Comparison of ENCODE assay signal across 24 cellular contexts in the genomic region with DNA sequence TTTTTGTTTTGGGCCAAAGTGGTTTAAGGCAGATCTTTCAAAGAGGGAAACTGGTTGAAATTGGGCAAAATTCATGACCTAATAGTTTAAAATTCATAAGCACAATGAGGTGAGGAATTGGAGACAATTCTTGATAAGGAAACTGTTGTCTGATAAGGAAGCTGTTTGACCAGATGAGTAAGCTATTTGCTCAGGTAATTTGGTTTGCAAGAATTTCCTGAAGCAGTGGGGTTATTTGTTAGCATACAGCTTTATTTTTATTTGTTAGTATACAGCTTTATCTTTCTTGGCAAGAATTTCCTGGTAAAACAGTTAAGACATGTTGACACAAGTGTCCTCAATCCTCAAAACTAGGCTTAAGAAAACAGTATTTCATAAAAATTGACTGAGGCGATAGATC.
"Had no signal": no experiment of that assay in that cellular context is flagged by ENCODE, and none has a peak within 500 bp of the region (broad histone marks: within the 10 kb centered on the region; RNA-seq: fewer than 3 reads in every experiment).

No MANE protein-coding gene starts in this region.

- H3K4me1 ChIP-seq: esophagus squamous epithelium, left lung, psoas muscle, testis, tibial artery had no signal

- H3K27me3 ChIP-seq: esophagus squamous epithelium, left lung, sigmoid colon, testis, tibial artery had no signal

- DNase-seq: cerebellar nuclear complex; cortex of kidney; effector memory CD8-positive, alpha-beta T cell; esophagus squamous epithelium; foreskin melanocyte; kidney; left cardiac atrium; left lung; mesenchymal stem cell; midbrain; naive thymus-derived CD8-positive, alpha-beta T cell; nephron progenitor cell; nucleus accumbens; psoas muscle; right cardiac atrium; sigmoid colon; stimulated activated CD4-positive, alpha-beta T cell treated with anti-CD3 and anti-CD28 coated beads, Interleukin-2, amount 100 ng/mL, for 24 hours; stimulated activated CD4-positive, alpha-beta T cell treated with anti-CD3 and anti-CD28 coated beads, Interleukin-4, amount 100 ng/mL, for 24 hours; stimulated activated naive CD8-positive, alpha-beta T cell treated with anti-CD3 and anti-CD28 coated beads, Interleukin-15, Interleukin-2, amounts not matched to agents 100 U/mL and 50 U/mL, for 24 hours; substantia nigra; testis; tibial artery had no signal

- H3K36me3 Mint-ChIP-seq: naive thymus-derived CD8-positive, alpha-beta T cell; stimulated activated memory B cell treated with anti-CD40 and anti-IgM and Interleukin-4, amounts not matched to agents 10 μg/mL and 1 μg/mL and 100 μg/mL, for 72 hours; type B pancreatic cell had no signal

- H3K9me3 ChIP-seq: esophagus squamous epithelium, psoas muscle, sigmoid colon, testis, tibial artery had no signal

- H3K4me1 Mint-ChIP-seq: naive thymus-derived CD8-positive, alpha-beta T cell; nephron progenitor cell; stimulated activated memory B cell treated with anti-CD40 and anti-IgM and Interleukin-4, amounts not matched to agents 10 μg/mL and 1 μg/mL and 100 μg/mL, for 72 hours had no signal

- FAIRE-seq: kidney had no signal

- H3K27ac ChIP-seq: esophagus squamous epithelium, left lung, psoas muscle, sigmoid colon, testis, tibial artery had no signal

- H3K4me3 ChIP-seq: esophagus squamous epithelium, left lung, psoas muscle, sigmoid colon, testis, tibial artery had no signal

- ATAC-seq: effector memory CD8-positive, alpha-beta T cell; left cardiac atrium; left lung; naive thymus-derived CD8-positive, alpha-beta T cell; psoas muscle; right cardiac atrium; stimulated activated memory B cell treated with anti-CD40 and anti-IgM and Interleukin-4, amounts not matched to agents 10 μg/mL and 1 μg/mL and 100 μg/mL, for 72 hours; stimulated activated naive CD8-positive, alpha-beta T cell treated with anti-CD3 and anti-CD28 coated beads, Interleukin-15, Interleukin-2, amounts not matched to agents 100 U/mL and 50 U/mL, for 24 hours had no signal

- H3K27me3 Mint-ChIP-seq: effector memory CD8-positive, alpha-beta T cell; naive thymus-derived CD8-positive, alpha-beta T cell; stimulated activated memory B cell treated with anti-CD40 and anti-IgM and Interleukin-4, amounts not matched to agents 10 μg/mL and 1 μg/mL and 100 μg/mL, for 72 hours; type B pancreatic cell had no signal

- H3K27ac Mint-ChIP-seq: effector memory CD8-positive, alpha-beta T cell; naive thymus-derived CD8-positive, alpha-beta T cell; nephron progenitor cell; stimulated activated memory B cell treated with anti-CD40 and anti-IgM and Interleukin-4, amounts not matched to agents 10 μg/mL and 1 μg/mL and 100 μg/mL, for 72 hours; type B pancreatic cell had no signal

- H3K36me3 ChIP-seq: esophagus squamous epithelium, left lung, sigmoid colon, tibial artery had no signal

- H3K4me3 Mint-ChIP-seq: effector memory CD8-positive, alpha-beta T cell; naive thymus-derived CD8-positive, alpha-beta T cell; nephron progenitor cell; stimulated activated memory B cell treated with anti-CD40 and anti-IgM and Interleukin-4, amounts not matched to agents 10 μg/mL and 1 μg/mL and 100 μg/mL, for 72 hours; type B pancreatic cell had no signal

- H3K9me3 Mint-ChIP-seq: nephron progenitor cell, type B pancreatic cell had no signal
